8 cellular contexts compared by ENCODE assay signal in the genomic region with DNA sequence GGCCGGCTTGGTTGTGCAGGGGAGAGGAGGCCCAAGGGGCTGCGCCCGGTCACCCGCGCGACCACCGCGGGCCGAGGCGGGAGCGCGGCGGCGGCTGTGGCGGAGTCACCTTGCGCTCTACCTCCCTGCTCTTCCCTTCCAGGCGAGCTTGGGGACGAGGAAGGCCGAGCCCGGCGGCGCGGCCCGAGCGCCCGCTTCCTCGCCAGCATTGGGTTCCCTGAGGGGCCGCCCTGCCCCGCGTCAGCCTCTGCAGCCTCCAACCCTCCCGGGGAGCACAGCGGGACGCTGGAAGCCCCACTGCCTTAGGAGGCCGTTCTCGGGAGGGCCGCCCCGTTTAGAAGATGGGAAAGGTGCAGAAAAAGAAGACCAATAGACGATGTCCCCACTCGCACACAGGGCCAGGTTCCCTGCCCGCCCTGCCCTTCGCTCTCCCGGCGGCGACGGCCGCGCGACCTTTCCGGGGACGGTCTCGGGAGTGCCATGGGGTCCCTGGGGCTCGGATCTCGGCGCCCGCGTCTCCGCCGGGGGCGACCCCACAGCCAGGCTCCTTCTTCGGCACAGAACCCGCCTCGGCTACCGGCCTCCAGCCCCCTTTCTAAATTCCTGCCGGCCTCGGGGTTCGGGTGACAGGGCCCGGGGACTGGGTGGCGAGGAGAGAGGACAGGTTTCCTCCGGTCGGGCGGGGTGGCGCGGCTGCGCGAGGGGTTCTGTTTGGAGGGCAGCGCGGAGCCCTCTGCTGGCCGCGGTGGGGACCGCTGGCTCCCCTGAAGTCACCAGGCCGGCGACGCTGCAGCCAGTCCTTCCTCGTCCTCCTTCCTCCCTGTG.
DNase-seq lines count a peak whose midpoint lies in the region; ATAC-seq and TF ChIP-seq lines count a peak whose summit lies in the region.

No MANE protein-coding gene starts in this region.

- no peaks in the 10 kb centered on the region for H4K20me1 ChIP-seq in OCI-LY3 (ENCODE audit: insufficient read depth, low read length)

- peak; percentile 77 for TF ChIP-seq CTCF in OCI-LY3 (IDR thresholded peaks at IDR 0.05; ENCODE audit: low read depth, low read length)

- peaks cover 9% of the 10 kb centered on the region for H3K4me1 ChIP-seq in OCI-LY3 (ENCODE audit: low read length)
- no peaks in the 10 kb centered on the region for H3K4me1 ChIP-seq in esophagus (ENCODE audit: control insufficient read depth in 2 of 2, insufficient read depth in 2 of 2, low read length in 1 of 2)

- H3K27me3 ChIP-seq in OCI-LY3 (ENCODE audit: low read depth, low read length) (no peaks in the 10 kb centered on the region), esophagus (ENCODE audit: control insufficient read depth in 1 of 2, insufficient read depth in 2 of 2, low read length in 2 of 2) (no peaks in the 10 kb centered on the region)

- H3K9me3 ChIP-seq in OCI-LY3 (ENCODE audit: insufficient read depth, low read length) (no peaks in the 10 kb centered on the region), esophagus (ENCODE audit: control insufficient read depth in 2 of 2, insufficient read depth in 1 of 2, low read depth in 1 of 2, low read length in 1 of 2) (no peaks in the 10 kb centered on the region)

- no peaks in the 10 kb centered on the region for H3K79me2 ChIP-seq in OCI-LY3 (ENCODE audit: low read length)

- no peaks in the 10 kb centered on the region for H3K36me3 ChIP-seq in OCI-LY3 (replicated peaks; ENCODE audit: low read depth, low read length)
- no peaks in the 10 kb centered on the region for H3K36me3 ChIP-seq in esophagus (ENCODE audit: control insufficient read depth in 2 of 2, insufficient read depth in 2 of 2, low read length in 1 of 2)

- DNase-seq in COR-L47 (lab: John Stamatoyannopoulos, UW) = peak; percentile 60
- DNase-seq in HS-5 (ENCODE audit: low read depth) = peak; percentile 22
- peak; percentile 84 for DNase-seq in activated T-cell treated with anti-CD3 and anti-CD28 coated beads, Interleukin-2, amount 50 U/mL, for 1 hour
- DNase-seq in mucosa of gallbladder (ENCODE audit: low spot score) = peak; percentile 87
- DNase-seq in stimulated activated CD8-positive, alpha-beta memory T cell treated with anti-CD3 and anti-CD28 coated beads, Interleukin-4, amount 100 ng/mL, for 1 hour (ENCODE audit: low read depth in 2 of 2, low spot score in 1 of 2) = peak; percentile 58 to 70

- H3K9ac ChIP-seq in OCI-LY3 (ENCODE audit: low read length) = peak overlapping the region; percentile 84

- no peak overlapping the region; the same call in 1 of the 2 replicates for H3K27ac ChIP-seq in OCI-LY3 (ENCODE audit: low read length)
- peak overlapping the region; percentile 49 to 72 for H3K27ac ChIP-seq in esophagus (ENCODE audit: low read depth in 2 of 2, low read length in 1 of 2)

- ATAC-seq in GM21360 (IDR thresholded peaks at IDR 0.05; ENCODE audit: unreplicated experiment) = peak; percentile 99

- peak overlapping the region; percentile 100 for H3K4me2 ChIP-seq in OCI-LY3 (ENCODE audit: low read length)

- 0 to 1% methylated on average over 67 to 84 of the region's 84 CpGs for WGBS in esophagus, 2 donors

- peak overlapping the region; percentile 98 for H2AFZ ChIP-seq in OCI-LY3 (ENCODE audit: low read depth, low read length)

- H3K4me3 ChIP-seq in OCI-LY3 (ENCODE audit: low read length) = peak overlapping the region; percentile 97
- H3K4me3 ChIP-seq in esophagus (ENCODE audit: low read depth in 1 of 2, low read length in 2 of 2) = peak overlapping the region; percentile 65 to 73

Comparison
In these comparisons a context has a peak if more than half of its experiments do, and no peak if none do; other contexts are left out.
1. DNase-seq: peak in every context shown above with its lines; median percentile 87 in mucosa of gallbladder; 84 in activated T-cell treated with anti-CD3 and anti-CD28 coated beads, Interleukin-2, amount 50 U/mL, for 1 hour; 64 in stimulated activated CD8-positive, alpha-beta memory T cell treated with anti-CD3 and anti-CD28 coated beads, Interleukin-4, amount 100 ng/mL, for 1 hour; 60 in COR-L47; 22 in HS-5.